Comparison of ENCODE assay signal across 11 cellular contexts in the genomic region with DNA sequence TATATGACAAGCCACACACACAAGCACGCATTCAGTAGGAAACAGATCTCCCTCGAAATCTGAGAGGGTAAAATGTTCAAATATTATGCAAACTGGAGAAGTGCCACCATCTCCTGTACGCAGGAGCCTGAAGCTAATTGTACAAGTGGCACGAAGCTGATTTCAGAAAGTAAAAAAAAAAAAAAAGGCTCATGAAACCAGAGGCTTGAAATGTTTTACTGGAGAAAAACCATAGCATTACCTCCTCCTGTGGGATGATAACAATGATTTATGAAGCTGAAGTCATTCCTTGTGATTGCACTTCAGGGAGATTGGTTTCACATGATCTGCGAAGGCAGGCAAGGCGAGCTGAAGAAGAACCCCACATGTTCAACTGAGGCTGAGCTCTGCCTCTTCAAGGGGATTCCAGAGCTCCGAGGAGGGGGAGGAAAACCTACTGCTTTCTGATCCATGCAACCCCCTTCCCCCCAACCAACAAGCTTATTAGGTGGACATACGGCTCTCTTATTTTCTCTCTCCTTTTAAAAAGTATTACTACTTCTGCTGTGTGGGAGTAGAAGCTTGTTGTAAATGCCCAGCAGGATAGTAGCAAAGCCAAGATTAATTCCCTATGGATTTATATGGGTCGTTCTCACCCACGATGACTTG.
DNase-seq lines count a peak whose midpoint lies in the region; ATAC-seq and TF ChIP-seq lines count a peak whose summit lies in the region.
"Had no signal": no experiment of that assay in that cellular context is flagged by ENCODE, and none has a peak within 500 bp of the region (broad histone marks: within the 10 kb centered on the region; RNA-seq: fewer than 3 reads in every experiment).

No MANE protein-coding gene starts in this region.

- H3K4me1 ChIP-seq in smooth muscle cell (ENCODE audit: low read depth): peaks cover 3% of the 10 kb centered on the region
- H3K4me1 ChIP-seq in heart left ventricle: no peaks in the 10 kb centered on the region
- H3K4me1 ChIP-seq: tibial artery had no signal

- peak overlapping the region; percentile 67 for H3K27ac ChIP-seq in smooth muscle cell (ENCODE audit: low read depth)
- no peak overlapping the region for H3K27ac ChIP-seq in caudate nucleus (ENCODE audit: low read depth, low read length)
- no peak overlapping the region for H3K27ac ChIP-seq in heart left ventricle
- H3K27ac ChIP-seq: tibial artery had no signal

- H3K4me2 ChIP-seq in smooth muscle cell: peak overlapping the region; percentile 79

- TF ChIP-seq CTCF in fibroblast of mammary gland (conservative IDR thresholded peaks at IDR 0.05; ENCODE audit: control insufficient read depth, insufficient read depth, low read depth, low read length) (no peak), smooth muscle cell (IDR thresholded peaks at IDR 0.05; ENCODE audit: borderline replicate concordance, insufficient read depth, poor library complexity, severe bottlenecking) (no peak), heart left ventricle (IDR thresholded peaks at IDR 0.05) (no peak)

- H3F3A ChIP-seq in smooth muscle cell (ENCODE audit: low read depth): no peaks in the 10 kb centered on the region

- DNase-seq in H4 (ENCODE audit: low spot score) (peak; percentile 77), NCI-H524 treated with DMSO at 0.1 percent for 48 hours (lab: John Stamatoyannopoulos, UW) (peak; percentile 93), fibroblast of mammary gland (ENCODE audit: low read depth) (peak; percentile 90), smooth muscle cell (lab: John Stamatoyannopoulos, UW; ENCODE audit: unreplicated experiment) (no peak), caudate nucleus (lab: John Stamatoyannopoulos, UW) (no peak), heart left ventricle (no peak)
- DNase-seq: naive thymus-derived CD4-positive, alpha-beta T cell; stimulated activated CD4-positive, alpha-beta T cell treated with anti-CD3 and anti-CD28 coated beads, Interleukin-4, amount 100 ng/mL, for 24 hours; tibial artery had no signal

- H3K9me3 ChIP-seq in smooth muscle cell (replicated peaks; ENCODE audit: low read depth) (no peaks in the 10 kb centered on the region), heart left ventricle (no peaks in the 10 kb centered on the region)
- H3K9me3 ChIP-seq: tibial artery had no signal

- intact Hi-C loops in heart left ventricle (cut with DNase I): no loop called here

- H3K36me3 ChIP-seq in smooth muscle cell (ENCODE audit: low read depth) (no peaks in the 10 kb centered on the region), heart left ventricle (no peaks in the 10 kb centered on the region)
- H3K36me3 ChIP-seq: tibial artery had no signal

- no peak for TF ChIP-seq POLR2A in heart left ventricle (IDR thresholded peaks at IDR 0.05)

- H4K20me1 ChIP-seq in smooth muscle cell (ENCODE audit: low read depth): no peaks in the 10 kb centered on the region

- H3K9ac ChIP-seq in smooth muscle cell (ENCODE audit: low read depth): no peak overlapping the region

- whole genome bisulfite sequencing in smooth muscle cell (ENCODE audit: low lambda C conversion rate): 36% methylated on average over 10 of the region's 10 CpGs
- WGBS in heart left ventricle, 4 donors: 51 to 65% (median 54%) methylated on average over 10 of the region's 10 CpGs

- no peaks in the 10 kb centered on the region for H3K79me2 ChIP-seq in smooth muscle cell (ENCODE audit: low read depth)

- H3K4me3 ChIP-seq in fibroblast of mammary gland (ENCODE audit: control insufficient read depth, low read depth, low read length): no peak overlapping the region
- H3K4me3 ChIP-seq in smooth muscle cell: no peak overlapping the region
- H3K4me3 ChIP-seq in heart left ventricle: no peak overlapping the region
- H3K4me3 ChIP-seq: tibial artery had no signal

- ATAC-seq in heart left ventricle: no peak
- ATAC-seq in GM21786 (IDR thresholded peaks at IDR 0.05; ENCODE audit: unreplicated experiment): no peak
- ATAC-seq: naive thymus-derived CD4-positive, alpha-beta T cell; Right ventricle myocardium inferior had no signal

- H3K27me3 ChIP-seq in smooth muscle cell (ENCODE audit: low read depth): no peaks in the 10 kb centered on the region
- H3K27me3 ChIP-seq in heart left ventricle: no peaks in the 10 kb centered on the region
- H3K27me3 ChIP-seq: tibial artery had no signal

- H2AFZ ChIP-seq in smooth muscle cell (ENCODE audit: low read depth): peak overlapping the region; percentile 2

Comparison
In these comparisons a context has a peak if more than half of its experiments do, and no peak if none do; other contexts are left out.
1. DNase-seq: peak in H4 (single experiment), NCI-H524 treated with DMSO at 0.1 percent for 48 hours (single experiment) and fibroblast of mammary gland (single experiment); none in smooth muscle cell (single experiment), caudate nucleus (0 of 61) and heart left ventricle (0 of 5).